ENCODE assay signal across 13 cellular contexts in the genomic region with DNA sequence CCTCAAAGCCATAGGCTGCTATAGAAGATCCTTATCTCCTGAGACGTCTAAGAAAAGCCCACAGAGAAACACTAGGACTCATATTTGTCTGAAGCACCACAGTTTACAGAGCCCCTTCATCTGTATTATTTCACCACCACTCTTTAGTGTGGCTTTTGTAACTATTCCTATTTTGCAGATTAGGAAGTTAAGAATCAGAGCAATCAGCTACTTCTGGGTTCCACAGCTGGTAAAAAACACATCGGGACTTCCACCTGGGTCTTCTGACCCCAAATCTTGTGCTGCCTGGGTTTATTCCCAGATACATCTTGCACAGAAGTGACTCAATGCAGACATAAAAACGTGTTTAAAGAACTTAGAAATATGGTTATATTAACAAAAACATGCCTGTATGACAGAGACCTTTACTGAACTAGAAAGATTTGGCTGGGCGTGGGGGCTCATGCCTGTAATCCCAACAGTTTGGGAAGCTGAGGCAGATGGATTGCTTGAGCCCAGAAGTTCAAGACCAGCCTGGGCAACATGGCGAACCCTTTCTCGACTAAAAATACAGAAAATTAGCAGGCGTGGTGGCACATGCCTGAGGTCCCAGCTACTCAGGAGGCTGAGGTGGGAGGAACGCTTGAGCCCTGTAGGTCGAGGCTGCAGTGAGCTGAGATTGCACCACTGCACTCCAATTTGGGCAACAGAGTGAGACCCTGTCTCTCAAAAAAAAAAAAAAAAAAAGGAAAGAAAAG. TPM values are rescaled to one million over a fixed set of nuclear protein-coding genes. Genes with fewer than 3 reads are reported as not detected.
DNase-seq lines count a peak whose midpoint lies in the region; ATAC-seq and TF ChIP-seq lines count a peak whose summit lies in the region.
"Had no signal": no experiment of that assay in that cellular context is flagged by ENCODE, and none has a peak within 500 bp of the region (broad histone marks: within the 10 kb centered on the region; RNA-seq: fewer than 3 reads in every experiment).

No MANE protein-coding gene starts in this region.

- no peaks in the 10 kb centered on the region for H3K36me3 ChIP-seq in CD8-positive, alpha-beta memory T cell (ENCODE audit: insufficient read depth, low read length)
- H3K36me3 ChIP-seq: ascending aorta, gastrocnemius medialis, uterus had no signal

- H3K4me1 ChIP-seq in CD8-positive, alpha-beta memory T cell (ENCODE audit: insufficient read depth, low read length) = peaks cover 37% of the 10 kb centered on the region
- H3K4me1 ChIP-seq: gastrocnemius medialis, uterus had no signal

- H3K36me3 Mint-ChIP-seq in activated CD4-positive, alpha-beta T cell treated with anti-CD3 and anti-CD28 coated beads, Interleukin-2, amount 10 ng/mL, durations not matched to agents 24 days and 14 days (ENCODE audit: low read depth) = peaks cover 11% of the 10 kb centered on the region
- H3K36me3 Mint-ChIP-seq in CD8-positive, alpha-beta memory T cell = peaks cover 0 to 2% (median 0%) of the 10 kb centered on the region in 3 donors
- H3K36me3 Mint-ChIP-seq in naive thymus-derived CD8-positive, alpha-beta T cell = no peaks in the 10 kb centered on the region
- H3K36me3 Mint-ChIP-seq in HFFc6 (ENCODE audit: low read depth) = no peaks in the 10 kb centered on the region

- no peak overlapping the region for H3K27ac Mint-ChIP-seq in activated CD4-positive, alpha-beta T cell treated with anti-CD3 and anti-CD28 coated beads, Interleukin-2, amount 10 ng/mL, durations not matched to agents 24 days and 14 days
- peak overlapping the region in 5 of 8 donors; percentile 2 to 76 (median 47) for H3K27ac Mint-ChIP-seq in CD8-positive, alpha-beta memory T cell
- peak overlapping the region; percentile 83 to 98 (median 94) for H3K27ac Mint-ChIP-seq in naive thymus-derived CD8-positive, alpha-beta T cell
- H3K27ac Mint-ChIP-seq in HFFc6 = no peak overlapping the region

- H3K27me3 ChIP-seq in CD8-positive, alpha-beta memory T cell (ENCODE audit: insufficient read depth, low read length, poor library complexity, severe bottlenecking) = no peaks in the 10 kb centered on the region
- H3K27me3 ChIP-seq: ascending aorta, gastrocnemius medialis, uterus had no signal

- no peak for TF ChIP-seq CTCF in HFFc6 (IDR thresholded peaks at IDR 0.05)

- no peaks in the 10 kb centered on the region for H3K9me3 ChIP-seq in CD8-positive, alpha-beta memory T cell (ENCODE audit: low read length)
- H3K9me3 ChIP-seq: A549, ascending aorta, gastrocnemius medialis, uterus had no signal

- POLR2A ChIA-PET in CD8-positive, alpha-beta memory T cell (lab: Charles Lee) = interaction anchor here (1.3 to 3.8 kb wide), 3 partner anchors 41 to 67 kb away, joined by 3 to 67 read pairs (median 9); partner anchors contain the start of gene ELK4
- POLR2A ChIA-PET in naive thymus-derived CD8-positive, alpha-beta T cell (lab: Charles Lee) = interaction anchor here (0.6 to 9.3 kb wide), 14 partner anchors 8 to 180 kb away, joined by 3 to 269 read pairs (median 5); partner anchors contain the start of genes ELK4 and SLC45A3

- H3K4me3 Mint-ChIP-seq in activated CD4-positive, alpha-beta T cell treated with anti-CD3 and anti-CD28 coated beads, Interleukin-2, amount 10 ng/mL, durations not matched to agents 24 days and 14 days = peak overlapping the region; percentile 16
- peak overlapping the region in 3 of 7 donors; percentile 17 to 89 (median 46) for H3K4me3 Mint-ChIP-seq in CD8-positive, alpha-beta memory T cell
- peak overlapping the region in 9 of 10 donors; percentile 20 to 96 (median 84) for H3K4me3 Mint-ChIP-seq in naive thymus-derived CD8-positive, alpha-beta T cell
- H3K4me3 Mint-ChIP-seq in HFFc6 = no peak overlapping the region

- peaks cover 40% of the 10 kb centered on the region for H3K4me1 Mint-ChIP-seq in activated CD4-positive, alpha-beta T cell treated with anti-CD3 and anti-CD28 coated beads, Interleukin-2, amount 10 ng/mL, durations not matched to agents 24 days and 14 days
- H3K4me1 Mint-ChIP-seq in CD8-positive, alpha-beta memory T cell = peaks cover 17 to 29% (median 28%) of the 10 kb centered on the region in 3 donors
- H3K4me1 Mint-ChIP-seq in naive thymus-derived CD8-positive, alpha-beta T cell = peaks cover 35 to 49% (median 48%) of the 10 kb centered on the region in 4 donors
- H3K4me1 Mint-ChIP-seq in HFFc6 (ENCODE audit: low read depth) = peaks cover 11% of the 10 kb centered on the region

- intact Hi-C loops in activated CD4-positive, alpha-beta T cell treated with anti-CD3 and anti-CD28 coated beads, Interleukin-2, amount 10 ng/mL, durations not matched to agents 24 days and 14 days (cut with micrococcal nuclease) = loop anchor here (5.0 kb wide), 2 partner anchors 64 to 121 kb away; no protein-coding TSS in a partner anchor

- H3K4me3 ChIP-seq in CD8-positive, alpha-beta memory T cell (ENCODE audit: low read length) = no peak overlapping the region
- H3K4me3 ChIP-seq: A549 had no signal

- H3K27ac ChIP-seq in CD8-positive, alpha-beta memory T cell (ENCODE audit: low read depth, low read length) = no peak overlapping the region
- H3K27ac ChIP-seq: ascending aorta, gastrocnemius medialis had no signal

- H3K9me3 Mint-ChIP-seq in activated CD4-positive, alpha-beta T cell treated with anti-CD3 and anti-CD28 coated beads, Interleukin-2, amount 10 ng/mL, durations not matched to agents 24 days and 14 days = no peaks in the 10 kb centered on the region
- no peaks in the 10 kb centered on the region for H3K9me3 Mint-ChIP-seq in CD8-positive, alpha-beta memory T cell
- H3K9me3 Mint-ChIP-seq in naive thymus-derived CD8-positive, alpha-beta T cell = no peaks in the 10 kb centered on the region
- H3K9me3 Mint-ChIP-seq in HFFc6 = no peaks in the 10 kb centered on the region

- CTCF ChIA-PET in CD8-positive, alpha-beta memory T cell (lab: Charles Lee) = interaction anchor here (0.7 to 9.7 kb wide), 42 partner anchors 7 to 386 kb away, joined by 3 to 349 read pairs (median 4); partner anchors contain the start of genes ELK4 and SLC45A3

- no peak for DNase-seq in activated CD4-positive, alpha-beta T cell treated with anti-CD3 and anti-CD28 coated beads, Interleukin-2, amount 10 ng/mL, durations not matched to agents 24 days and 14 days
- DNase-seq in activated CD4-positive, alpha-beta T cell treated with anti-CD3 and anti-CD28 coated beads, Interleukin-2, amount 50 U/mL, for 4 hours = no peak
- no peak for DNase-seq in CD8-positive, alpha-beta memory T cell
- DNase-seq in activated CD8-positive, alpha-beta memory T cell treated with anti-CD3 and anti-CD28 coated beads, Interleukin-2, amount 50 U/mL, for 48 hours = peak; percentile 44
- DNase-seq in naive thymus-derived CD8-positive, alpha-beta T cell = no peak
- DNase-seq in HFFc6 = no peak
- no peak for DNase-seq in KG1 (lab: John Stamatoyannopoulos, UW)
- DNase-seq: cortex of kidney had no signal

- H3K27me3 Mint-ChIP-seq in activated CD4-positive, alpha-beta T cell treated with anti-CD3 and anti-CD28 coated beads, Interleukin-2, amount 10 ng/mL, durations not matched to agents 24 days and 14 days = no peaks in the 10 kb centered on the region
- no peaks in the 10 kb centered on the region for H3K27me3 Mint-ChIP-seq in CD8-positive, alpha-beta memory T cell
- H3K27me3 Mint-ChIP-seq in naive thymus-derived CD8-positive, alpha-beta T cell = no peaks in the 10 kb centered on the region
- H3K27me3 Mint-ChIP-seq in HFFc6 (ENCODE audit: insufficient read depth) = peaks cover 6% of the 10 kb centered on the region

- no peak for ATAC-seq in naive thymus-derived CD8-positive, alpha-beta T cell
- no peak for ATAC-seq in HG03097 (IDR thresholded peaks at IDR 0.05; ENCODE audit: low FRiP score, unreplicated experiment)

RNA-seq across cellular contexts. Expression of gene ELK4, which starts 40.9 kb away (rescaled TPM):
- total RNA-seq in activated CD4-positive, alpha-beta T cell treated with anti-CD3 and anti-CD28 coated beads, Interleukin-2, amount 10 ng/mL, durations not matched to agents 24 days and 14 days = 81.8 and 83.1 TPM in 2 replicates
- total RNA-seq in CD8-positive, alpha-beta memory T cell = 10 to 100 TPM; 83.3 to 88.7 TPM
- polyA plus RNA-seq in CD8-positive, alpha-beta memory T cell = 6.1 TPM
- total RNA-seq in naive thymus-derived CD8-positive, alpha-beta T cell = 100 to 1,000 TPM; 194 to 204 TPM
- 1 to 10 TPM; 4.5 to 8.3 (median 5.8) TPM for polyA plus RNA-seq in naive thymus-derived CD8-positive, alpha-beta T cell
- total RNA-seq in HFFc6 (2021; fragmentation: NEBNext Ultra II Directional; extraction: Animal tissue kit (Norgen Biotek cat#: 25700)) = 10 to 100 TPM; 32.9 to 37.6 (median 35.6) TPM

Comparison
In these comparisons a context has a peak if more than half of its experiments do, and no peak if none do; other contexts are left out.
1. H3K27ac Mint-ChIP-seq: peak in CD8-positive, alpha-beta memory T cell (5 of 8) and naive thymus-derived CD8-positive, alpha-beta T cell (10 of 10); none in activated CD4-positive, alpha-beta T cell treated with anti-CD3 and anti-CD28 coated beads, Interleukin-2, amount 10 ng/mL, durations not matched to agents 24 days and 14 days (single experiment) and HFFc6 (single experiment).